15 cellular contexts compared by ENCODE assay signal in genomic region chr12:79161249-79161934, GRCh38.
DNase-seq lines count a peak whose midpoint lies in the region; ATAC-seq and TF ChIP-seq lines count a peak whose summit lies in the region.
"Had no signal": no experiment of that assay in that cellular context is flagged by ENCODE, and none has a peak within 500 bp of the region (broad histone marks: within the 10 kb centered on the region; RNA-seq: fewer than 3 reads in every experiment).

No MANE protein-coding gene starts in this region.

- no peak overlapping the region for H3K27ac ChIP-seq in PC-3 (ENCODE audit: low read length)
- H3K27ac ChIP-seq: 22Rv1; BLaER1 treated with 17β-estradiol and CSF1 and Interleukin-3, amounts not matched to agents 10 nM and 100 nM; GM23248 had no signal

- H3K4me3 ChIP-seq in PC-3 (ENCODE audit: low read length) (no peak overlapping the region), epithelial cell of esophagus (ENCODE audit: low read length) (no peak overlapping the region)
- H3K4me3 ChIP-seq: BLaER1 treated with 17β-estradiol and CSF1 and Interleukin-3, amounts not matched to agents 10 nM and 100 nM; GM12878; GM23248; HAP-1 had no signal

- BruUV-seq in PC-3 (replicated peaks; lab: Mats Ljungman, UMichigan) = no TSS peak

- DNase-seq in DMS53 (lab: John Stamatoyannopoulos, UW) = peak; percentile 41
- DNase-seq in DMS53 treated with DMSO at 0.1 percent for 48 hours (lab: John Stamatoyannopoulos, UW; ENCODE audit: unreplicated experiment) = no peak
- DNase-seq in PC-3 = peak; percentile 52
- peak; percentile 1 for DNase-seq in epithelial cell of esophagus (ENCODE audit: low read depth)
- no peak for DNase-seq in ACHN
- no peak for DNase-seq in NCI-H226
- DNase-seq in NCI-H748 (lab: John Stamatoyannopoulos, UW; ENCODE audit: unreplicated experiment) = no peak
- DNase-seq: CD8-positive, alpha-beta T cell; COR-L47; DMS79 treated with DMSO at 0.1 percent for 48 hours; GM23248 had no signal

- H3K36me3 ChIP-seq in PC-3 (ENCODE audit: low read depth, low read length) = no peaks in the 10 kb centered on the region
- H3K36me3 ChIP-seq: HAP-1 had no signal

- H4K20me1 ChIP-seq in PC-3 (ENCODE audit: low read length) = no peaks in the 10 kb centered on the region

- no peak overlapping the region for H3K9ac ChIP-seq in PC-3 (ENCODE audit: low read length)
- H3K9ac ChIP-seq: BLaER1 treated with 17β-estradiol and CSF1 and Interleukin-3, amounts not matched to agents 10 nM and 100 nM; GM23248 had no signal

- no peak overlapping the region for H3K4me2 ChIP-seq in PC-3 (ENCODE audit: low read length)
- H3K4me2 ChIP-seq: BLaER1 treated with 17β-estradiol and CSF1 and Interleukin-3, amounts not matched to agents 10 nM and 100 nM had no signal

- H3K4me1 ChIP-seq in PC-3 (ENCODE audit: insufficient read depth, low read length) = peaks cover 12% of the 10 kb centered on the region; the same call in 1 of the 2 replicates
- H3K4me1 ChIP-seq: BLaER1 treated with 17β-estradiol and CSF1 and Interleukin-3, amounts not matched to agents 10 nM and 100 nM; HAP-1 had no signal

- CTCF ChIA-PET in PC-3 (lab: Charles Lee) = no interaction called here

- TF ChIP-seq CTCF in PC-3 (conservative IDR thresholded peaks at IDR 0.05; ENCODE audit: low read depth, low read length) (no peak), epithelial cell of esophagus (IDR thresholded peaks at IDR 0.05; ENCODE audit: insufficient read depth, low read depth, low read length, missing control alignments) (no peak)

- H3K9me2 ChIP-seq in PC-3 (replicated peaks; ENCODE audit: low read length) = no peaks in the 10 kb centered on the region

- no peaks in the 10 kb centered on the region for H3K9me3 ChIP-seq in PC-3 (ENCODE audit: low read length)
- H3K9me3 ChIP-seq: BLaER1 treated with 17β-estradiol and CSF1 and Interleukin-3, amounts not matched to agents 10 nM and 100 nM; HAP-1 had no signal

- H3F3A ChIP-seq in PC-3 (ENCODE audit: low read length, unreplicated experiment) = no peaks in the 10 kb centered on the region

- ATAC-seq in PC-3 = peak; percentile 96
- ATAC-seq: CD8-positive, alpha-beta T cell; GM12878 had no signal

- in situ Hi-C loops in ACHN (cut with HindIII; ENCODE audit: low pct_ligation_motif_present, low pct_unique_long_range_greater_than_20kb, low sequenced_read_pairs) = no loop called here

- H3K79me2 ChIP-seq in PC-3 (ENCODE audit: low read length) = no peaks in the 10 kb centered on the region

- intact Hi-C loops in PC-3 (cut with micrococcal nuclease) = no loop called here

- H3K27me3 ChIP-seq in PC-3 (ENCODE audit: low read length) = no peaks in the 10 kb centered on the region
- H3K27me3 ChIP-seq: BLaER1 treated with 17β-estradiol and CSF1 and Interleukin-3, amounts not matched to agents 10 nM and 100 nM had no signal

- no peak overlapping the region for H2AFZ ChIP-seq in PC-3 (ENCODE audit: low read length)
- H2AFZ ChIP-seq: GM23248 had no signal

- POLR2A ChIA-PET in PC-3 (lab: Charles Lee; ENCODE audit: unreplicated experiment) = no interaction called here

Comparison
In these comparisons a context has a peak if more than half of its experiments do, and no peak if none do; other contexts are left out.
1. DNase-seq: peak in DMS53 (single experiment), PC-3 (single experiment) and epithelial cell of esophagus (single experiment); none in DMS53 treated with DMSO at 0.1 percent for 48 hours (single experiment), ACHN (single experiment), NCI-H226 (single experiment) and NCI-H748 (single experiment).